11 cellular contexts compared by ENCODE assay signal in the genomic region with DNA sequence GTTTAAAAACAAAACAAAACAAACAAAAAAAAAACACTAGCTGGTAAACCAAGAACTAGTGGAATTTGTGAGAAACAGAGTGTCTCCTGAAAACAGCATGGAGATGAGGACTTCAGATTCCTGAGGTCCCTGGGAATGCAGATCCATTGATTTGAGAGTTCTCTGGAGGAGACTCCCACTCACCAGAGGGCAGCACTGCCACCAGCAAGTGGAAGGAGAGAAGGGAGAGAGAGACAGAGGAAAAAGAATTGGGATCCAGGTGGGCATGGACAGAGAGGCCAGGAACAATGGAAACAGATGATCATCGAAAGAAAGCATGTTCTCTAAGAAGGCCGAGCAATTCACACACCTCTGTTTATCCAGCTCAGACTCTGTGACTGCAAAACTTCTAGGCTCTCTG. TPM values are rescaled to one million over a fixed set of nuclear protein-coding genes. Genes with fewer than 3 reads are reported as not detected.
A peak's percentile ranks its signal among the peaks of the same experiment; 100 is the strongest.
DNase-seq lines count a peak whose midpoint lies in the region; ATAC-seq, FAIRE-seq and TF ChIP-seq lines count a peak whose summit lies in the region.
"Had no signal": no experiment of that assay in that cellular context is flagged by ENCODE, and none has a peak within 500 bp of the region (broad histone marks: within the 10 kb centered on the region; RNA-seq: fewer than 3 reads in every experiment).

No MANE protein-coding gene starts in this region.

- no peak overlapping the region for H3K4me3 Mint-ChIP-seq in astrocyte (ENCODE audit: unreplicated experiment)
- no peak overlapping the region for H3K4me3 Mint-ChIP-seq in activated CD4-positive, alpha-beta T cell treated with anti-CD3 and anti-CD28 coated beads for 36 hours
- H3K4me3 Mint-ChIP-seq: activated naive CD8-positive, alpha-beta T cell treated with anti-CD3 and anti-CD28 coated beads, Interleukin-2, amount 10 ng/mL, durations not matched to agents 7 days and 5 days had no signal

- peaks cover 3% of the 10 kb centered on the region for H3K9me3 Mint-ChIP-seq in astrocyte (ENCODE audit: unreplicated experiment)
- no peaks in the 10 kb centered on the region for H3K9me3 Mint-ChIP-seq in activated CD4-positive, alpha-beta T cell treated with anti-CD3 and anti-CD28 coated beads for 36 hours (ENCODE audit: low read depth)
- H3K9me3 Mint-ChIP-seq: activated naive CD8-positive, alpha-beta T cell treated with anti-CD3 and anti-CD28 coated beads, Interleukin-2, amount 10 ng/mL, durations not matched to agents 7 days and 5 days had no signal

- DNase-seq in AG10803 (ENCODE audit: low read depth) (peak; percentile 47), H4 (ENCODE audit: low spot score) (peak; percentile 34), astrocyte (ENCODE audit: low read depth) (no peak), left colon (no peak), OCI-M2 (lab: John Stamatoyannopoulos, UW; ENCODE audit: unreplicated experiment) (no peak), T1000 (lab: John Stamatoyannopoulos, UW) (no peak)
- DNase-seq in activated CD4-positive, alpha-beta T cell treated with anti-CD3 and anti-CD28 coated beads for 36 hours: no peak
- DNase-seq: activated naive CD8-positive, alpha-beta T cell treated with anti-CD3 and anti-CD28 coated beads, Interleukin-2, amount 10 ng/mL, durations not matched to agents 7 days and 5 days; MV-4-11; T-helper 2 cell had no signal

- H3K4me1 ChIP-seq in astrocyte (ENCODE audit: insufficient read depth, low read length): peaks cover 13% of the 10 kb centered on the region

- no peak overlapping the region for H3K27ac Mint-ChIP-seq in astrocyte (ENCODE audit: unreplicated experiment)
- H3K27ac Mint-ChIP-seq in activated CD4-positive, alpha-beta T cell treated with anti-CD3 and anti-CD28 coated beads for 36 hours: no peak overlapping the region
- H3K27ac Mint-ChIP-seq: activated naive CD8-positive, alpha-beta T cell treated with anti-CD3 and anti-CD28 coated beads, Interleukin-2, amount 10 ng/mL, durations not matched to agents 7 days and 5 days had no signal

- no peaks in the 10 kb centered on the region for H3K36me3 Mint-ChIP-seq in astrocyte (ENCODE audit: low read depth, unreplicated experiment)
- peaks cover 2% of the 10 kb centered on the region for H3K36me3 Mint-ChIP-seq in activated CD4-positive, alpha-beta T cell treated with anti-CD3 and anti-CD28 coated beads for 36 hours (ENCODE audit: low read depth)

- TF ChIP-seq CTCF in AG10803 (conservative IDR thresholded peaks at IDR 0.05; ENCODE audit: low read length): peak; percentile 47
- TF ChIP-seq CTCF in astrocyte (IDR thresholded peaks at IDR 0.05; ENCODE audit: insufficient read depth, low read depth, low read length): peak; percentile 20

- H3K9me3 ChIP-seq in astrocyte (ENCODE audit: insufficient read depth, low read depth, low read length): no peaks in the 10 kb centered on the region

- no peak for FAIRE-seq in astrocyte (lab: Jason Lieb, UNC)

- POLR2A ChIA-PET in activated CD4-positive, alpha-beta T cell treated with anti-CD3 and anti-CD28 coated beads for 36 hours (lab: Charles Lee): no interaction called here

- no peak overlapping the region for H3K4me2 ChIP-seq in astrocyte (ENCODE audit: low read length)

- no peak overlapping the region for H2AFZ ChIP-seq in astrocyte (ENCODE audit: low read depth, low read length)

- no peak overlapping the region for H3K9ac ChIP-seq in astrocyte (ENCODE audit: low read length)

- ATAC-seq in left colon (peak; percentile 44), GM19324 (IDR thresholded peaks at IDR 0.05; ENCODE audit: low FRiP score, unreplicated experiment) (no peak)
- no peak for ATAC-seq in activated CD4-positive, alpha-beta T cell treated with anti-CD3 and anti-CD28 coated beads for 36 hours

- no peaks in the 10 kb centered on the region for H3K79me2 ChIP-seq in astrocyte (ENCODE audit: insufficient read depth, low read length)

- CTCF ChIA-PET in activated CD4-positive, alpha-beta T cell treated with anti-CD3 and anti-CD28 coated beads for 36 hours (lab: Charles Lee): interaction anchor here (1.3 to 2.8 kb wide), 2 partner anchors 21 to 76 kb away, joined by 4 to 9 read pairs; no protein-coding TSS in a partner anchor

- no peaks in the 10 kb centered on the region for H4K20me1 ChIP-seq in astrocyte (ENCODE audit: insufficient read depth, low read length)

- intact Hi-C loops in left colon (cut with DNase I, micrococcal nuclease): loop anchor here in 1 of 2 donors (2.0 kb wide), 1 partner anchor 75 kb away; no protein-coding TSS in a partner anchor
- intact Hi-C loops in activated CD4-positive, alpha-beta T cell treated with anti-CD3 and anti-CD28 coated beads for 36 hours (cut with DNase I, micrococcal nuclease): loop anchor here in 1 of 2 experiments (2.0 kb wide), 1 partner anchor 79 kb away; no protein-coding TSS in a partner anchor

- H3K27me3 Mint-ChIP-seq in astrocyte (ENCODE audit: low read depth, unreplicated experiment): no peaks in the 10 kb centered on the region
- no peaks in the 10 kb centered on the region for H3K27me3 Mint-ChIP-seq in activated CD4-positive, alpha-beta T cell treated with anti-CD3 and anti-CD28 coated beads for 36 hours
- H3K27me3 Mint-ChIP-seq: activated naive CD8-positive, alpha-beta T cell treated with anti-CD3 and anti-CD28 coated beads, Interleukin-2, amount 10 ng/mL, durations not matched to agents 7 days and 5 days had no signal

- H3K27me3 ChIP-seq in astrocyte (ENCODE audit: insufficient read depth, low read length): no peaks in the 10 kb centered on the region

- H3K4me1 Mint-ChIP-seq in astrocyte (ENCODE audit: low read depth, unreplicated experiment): peaks cover 12% of the 10 kb centered on the region
- H3K4me1 Mint-ChIP-seq in activated CD4-positive, alpha-beta T cell treated with anti-CD3 and anti-CD28 coated beads for 36 hours: peaks cover 52% of the 10 kb centered on the region

- no peaks in the 10 kb centered on the region for H3K36me3 ChIP-seq in astrocyte (ENCODE audit: insufficient read depth, low read length)

- H3K4me3 ChIP-seq in AG10803 (ENCODE audit: low read length) (no peak overlapping the region), astrocyte (ENCODE audit: insufficient read depth, low read depth, low read length) (no peak overlapping the region)

- H3K27ac ChIP-seq in astrocyte (ENCODE audit: low read depth, low read length): no peak overlapping the region

RNA-seq across cellular contexts. Expression of a gene that starts 31.8 kb away (rescaled TPM):
- 23.2 and 27.7 TPM in 2 replicates for total RNA-seq in H4 (2014; rRNA removed; shearing (Covaris generic))
- 87.7 and 107 TPM in 2 replicates for total RNA-seq in astrocyte
- total RNA-seq in left colon: 10 to 100 TPM; 23.0 to 38.0 TPM
- 100 to 1,000 TPM; 410 to 449 TPM for total RNA-seq in activated CD4-positive, alpha-beta T cell treated with anti-CD3 and anti-CD28 coated beads for 36 hours

Comparison
In these comparisons a context has a peak if more than half of its experiments do, and no peak if none do; other contexts are left out.
1. DNase-seq: peak in AG10803 (single experiment) and H4 (single experiment); none in astrocyte (single experiment), left colon (0 of 2), OCI-M2 (single experiment), activated CD4-positive, alpha-beta T cell treated with anti-CD3 and anti-CD28 coated beads for 36 hours (single experiment) and T1000 (single experiment).